8 cellular contexts compared by ENCODE assay signal in the genomic region with DNA sequence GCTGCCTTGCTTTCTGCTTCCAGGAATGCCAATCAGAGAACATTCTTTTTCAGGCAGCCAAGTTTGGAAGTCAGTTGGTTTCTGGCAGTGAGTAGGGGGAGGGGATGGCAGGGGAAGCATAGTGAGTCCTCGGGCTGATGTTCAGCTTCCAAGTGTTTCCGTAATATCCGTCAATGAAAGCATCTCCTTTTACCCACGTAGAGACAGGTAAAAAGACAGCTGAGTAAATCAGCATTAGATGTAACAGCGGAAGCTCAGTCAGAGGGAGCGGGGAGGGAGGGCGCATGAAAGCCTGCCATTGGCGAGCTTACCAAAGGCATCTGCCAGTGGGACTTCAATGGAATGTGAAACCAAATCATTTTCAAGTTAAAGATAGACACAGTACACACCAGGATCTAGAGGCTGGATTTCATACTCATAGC.
DNase-seq lines count a peak whose midpoint lies in the region; ATAC-seq and FAIRE-seq lines count a peak whose summit lies in the region.

No MANE protein-coding gene starts in this region.

- DNase-seq in MG63 (peak; percentile 56), dedifferentiated amniotic fluid mesenchymal stem cell (ENCODE audit: extremely low spot score) (peak; percentile 77), kidney tubule cell (ENCODE audit: low spot score) (peak; percentile 89), stromal cell of bone marrow (ENCODE audit: low read depth) (peak; percentile 42), HTR-8/SVneo (ENCODE audit: insufficient read length, low spot score) (no peak), frontal cortex (ENCODE audit: low spot score in 2 of 2) (no peak)
- DNase-seq in activated CD8-positive, alpha-beta memory T cell treated with anti-CD3 and anti-CD28 coated beads, Interleukin-2, amount 50 U/mL, for 48 hours, result no peak

- H3K27me3 ChIP-seq in MG63, result no peaks in the 10 kb centered on the region

- H3K9me3 ChIP-seq in MG63, result no peaks in the 10 kb centered on the region

- H3K4me3 ChIP-seq in MG63, result peak overlapping the region; percentile 42

- no peak for FAIRE-seq in HTR-8/SVneo (lab: Jason Lieb, UNC)
- FAIRE-seq in frontal cortex (lab: Jason Lieb, UNC), result no peak

- H3K36me3 ChIP-seq in MG63, result no peaks in the 10 kb centered on the region

- ATAC-seq in HG03280 (IDR thresholded peaks at IDR 0.05; ENCODE audit: unreplicated experiment), result no peak

Comparison
In these comparisons a context has a peak if more than half of its experiments do, and no peak if none do; other contexts are left out.
1. DNase-seq: peak in MG63 (single experiment), dedifferentiated amniotic fluid mesenchymal stem cell (single experiment), kidney tubule cell (single experiment) and stromal cell of bone marrow (single experiment); none in HTR-8/SVneo (single experiment), frontal cortex (0 of 2) and activated CD8-positive, alpha-beta memory T cell treated with anti-CD3 and anti-CD28 coated beads, Interleukin-2, amount 50 U/mL, for 48 hours (single experiment).